ENCODE assay signal across 1 cellular context in genomic region chr9:77176686-77177142, GRCh38.
TF ChIP-seq lines count a peak whose summit lies in the region.

No MANE protein-coding gene starts in this region.

TF ChIP-seq in HepG2, 621 proteins besides CTCF, POLR2A, EP300 and RAD21 (continued from another document):
- TF ChIP-seq, protein P1, sequence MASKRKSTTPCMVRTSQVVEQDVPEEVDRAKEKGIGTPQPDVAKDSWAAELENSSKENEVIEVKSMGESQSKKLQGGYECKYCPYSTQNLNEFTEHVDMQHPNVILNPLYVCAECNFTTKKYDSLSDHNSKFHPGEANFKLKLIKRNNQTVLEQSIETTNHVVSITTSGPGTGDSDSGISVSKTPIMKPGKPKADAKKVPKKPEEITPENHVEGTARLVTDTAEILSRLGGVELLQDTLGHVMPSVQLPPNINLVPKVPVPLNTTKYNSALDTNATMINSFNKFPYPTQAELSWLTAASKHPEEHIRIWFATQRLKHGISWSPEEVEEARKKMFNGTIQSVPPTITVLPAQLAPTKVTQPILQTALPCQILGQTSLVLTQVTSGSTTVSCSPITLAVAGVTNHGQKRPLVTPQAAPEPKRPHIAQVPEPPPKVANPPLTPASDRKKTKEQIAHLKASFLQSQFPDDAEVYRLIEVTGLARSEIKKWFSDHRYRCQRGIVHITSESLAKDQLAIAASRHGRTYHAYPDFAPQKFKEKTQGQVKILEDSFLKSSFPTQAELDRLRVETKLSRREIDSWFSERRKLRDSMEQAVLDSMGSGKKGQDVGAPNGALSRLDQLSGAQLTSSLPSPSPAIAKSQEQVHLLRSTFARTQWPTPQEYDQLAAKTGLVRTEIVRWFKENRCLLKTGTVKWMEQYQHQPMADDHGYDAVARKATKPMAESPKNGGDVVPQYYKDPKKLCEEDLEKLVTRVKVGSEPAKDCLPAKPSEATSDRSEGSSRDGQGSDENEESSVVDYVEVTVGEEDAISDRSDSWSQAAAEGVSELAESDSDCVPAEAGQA (IDR thresholded peaks at IDR 0.05; ENCODE audit: low read depth) = no peak
- TF ChIP-seq, protein P1 (CRISPR knock-in tag; IDR thresholded peaks at IDR 0.05; ENCODE audit: borderline replicate concordance) = no peak
- TF ChIP-seq, protein P2, sequence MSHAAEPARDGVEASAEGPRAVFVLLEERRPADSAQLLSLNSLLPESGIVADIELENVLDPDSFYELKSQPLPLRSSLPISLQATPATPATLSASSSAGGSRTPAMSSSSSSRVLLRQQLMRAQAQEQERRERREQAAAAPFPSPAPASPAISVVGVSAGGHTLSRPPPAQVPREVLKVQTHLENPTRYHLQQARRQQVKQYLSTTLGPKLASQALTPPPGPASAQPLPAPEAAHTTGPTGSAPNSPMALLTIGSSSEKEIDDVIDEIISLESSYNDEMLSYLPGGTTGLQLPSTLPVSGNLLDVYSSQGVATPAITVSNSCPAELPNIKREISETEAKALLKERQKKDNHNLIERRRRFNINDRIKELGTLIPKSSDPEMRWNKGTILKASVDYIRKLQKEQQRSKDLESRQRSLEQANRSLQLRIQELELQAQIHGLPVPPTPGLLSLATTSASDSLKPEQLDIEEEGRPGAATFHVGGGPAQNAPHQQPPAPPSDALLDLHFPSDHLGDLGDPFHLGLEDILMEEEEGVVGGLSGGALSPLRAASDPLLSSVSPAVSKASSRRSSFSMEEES (CRISPR knock-in tag; IDR thresholded peaks at IDR 0.05) = 0 out of 2 replicates have a peak, but pooled peaks have one; percentile 2
- TF ChIP-seq, protein P3, sequence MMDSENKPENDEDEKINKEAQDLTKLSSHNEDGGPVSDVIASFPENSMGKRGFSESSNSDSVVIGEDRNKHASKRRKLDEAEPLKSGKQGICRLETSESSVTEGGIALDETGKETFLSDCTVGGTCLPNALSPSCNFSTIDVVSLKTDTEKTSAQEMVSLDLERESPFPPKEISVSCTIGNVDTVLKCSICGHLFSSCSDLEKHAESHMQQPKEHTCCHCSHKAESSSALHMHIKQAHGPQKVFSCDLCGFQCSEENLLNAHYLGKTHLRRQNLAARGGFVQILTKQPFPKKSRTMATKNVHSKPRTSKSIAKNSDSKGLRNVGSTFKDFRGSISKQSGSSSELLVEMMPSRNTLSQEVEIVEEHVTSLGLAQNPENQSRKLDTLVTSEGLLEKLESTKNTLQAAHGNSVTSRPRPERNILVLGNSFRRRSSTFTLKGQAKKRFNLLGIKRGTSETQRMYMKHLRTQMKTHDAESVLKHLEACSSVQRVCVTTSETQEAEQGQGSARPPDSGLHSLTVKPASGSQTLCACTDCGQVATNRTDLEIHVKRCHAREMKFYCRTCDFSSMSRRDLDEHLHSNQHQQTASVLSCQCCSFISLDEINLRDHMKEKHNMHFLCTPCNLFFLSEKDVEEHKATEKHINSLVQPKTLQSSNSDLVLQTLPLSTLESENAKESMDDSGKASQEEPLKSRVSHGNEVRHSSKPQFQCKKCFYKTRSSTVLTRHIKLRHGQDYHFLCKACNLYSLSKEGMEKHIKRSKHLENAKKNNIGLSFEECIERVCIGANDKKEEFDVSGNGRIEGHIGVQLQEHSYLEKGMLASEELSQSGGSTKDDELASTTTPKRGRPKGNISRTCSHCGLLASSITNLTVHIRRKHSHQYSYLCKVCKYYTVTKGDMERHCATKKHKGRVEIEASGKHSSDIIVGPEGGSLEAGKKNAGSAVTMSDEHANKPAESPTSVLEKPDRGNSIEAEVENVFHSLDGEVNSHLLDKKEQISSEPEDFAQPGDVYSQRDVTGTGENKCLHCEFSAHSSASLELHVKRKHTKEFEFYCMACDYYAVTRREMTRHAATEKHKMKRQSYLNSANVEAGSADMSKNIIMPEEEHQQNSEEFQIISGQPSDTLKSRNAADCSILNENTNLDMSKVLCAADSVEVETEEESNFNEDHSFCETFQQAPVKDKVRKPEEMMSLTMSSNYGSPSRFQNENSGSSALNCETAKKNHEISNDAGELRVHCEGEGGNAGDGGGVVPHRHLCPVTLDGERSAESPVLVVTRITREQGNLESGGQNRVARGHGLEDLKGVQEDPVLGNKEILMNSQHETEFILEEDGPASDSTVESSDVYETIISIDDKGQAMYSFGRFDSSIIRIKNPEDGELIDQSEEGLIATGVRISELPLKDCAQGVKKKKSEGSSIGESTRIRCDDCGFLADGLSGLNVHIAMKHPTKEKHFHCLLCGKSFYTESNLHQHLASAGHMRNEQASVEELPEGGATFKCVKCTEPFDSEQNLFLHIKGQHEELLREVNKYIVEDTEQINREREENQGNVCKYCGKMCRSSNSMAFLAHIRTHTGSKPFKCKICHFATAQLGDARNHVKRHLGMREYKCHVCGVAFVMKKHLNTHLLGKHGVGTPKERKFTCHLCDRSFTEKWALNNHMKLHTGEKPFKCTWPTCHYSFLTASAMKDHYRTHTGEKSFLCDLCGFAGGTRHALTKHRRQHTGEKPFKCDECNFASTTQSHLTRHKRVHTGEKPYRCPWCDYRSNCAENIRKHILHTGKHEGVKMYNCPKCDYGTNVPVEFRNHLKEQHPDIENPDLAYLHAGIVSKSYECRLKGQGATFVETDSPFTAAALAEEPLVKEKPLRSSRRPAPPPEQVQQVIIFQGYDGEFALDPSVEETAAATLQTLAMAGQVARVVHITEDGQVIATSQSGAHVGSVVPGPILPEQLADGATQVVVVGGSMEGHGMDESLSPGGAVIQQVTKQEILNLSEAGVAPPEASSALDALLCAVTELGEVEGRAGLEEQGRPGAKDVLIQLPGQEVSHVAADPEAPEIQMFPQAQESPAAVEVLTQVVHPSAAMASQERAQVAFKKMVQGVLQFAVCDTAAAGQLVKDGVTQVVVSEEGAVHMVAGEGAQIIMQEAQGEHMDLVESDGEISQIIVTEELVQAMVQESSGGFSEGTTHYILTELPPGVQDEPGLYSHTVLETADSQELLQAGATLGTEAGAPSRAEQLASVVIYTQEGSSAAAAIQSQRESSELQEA (CRISPR knock-in tag; IDR thresholded peaks at IDR 0.05; ENCODE audit: not compliant biosample characterization) = no peak
- TF ChIP-seq CBX2 (IDR thresholded peaks at IDR 0.05; ENCODE audit: low read depth, low read length) = no peak
- no peak for TF ChIP-seq CBX2 (CRISPR knock-in tag; IDR thresholded peaks at IDR 0.05; ENCODE audit: low read depth)
- TF ChIP-seq ZFP36L1 (CRISPR knock-in tag; IDR thresholded peaks at IDR 0.05) = 0 out of 2 replicates have a peak, but pooled peaks have one; percentile 12
- TF ChIP-seq BCL3 (CRISPR knock-in tag; IDR thresholded peaks at IDR 0.05) = 0 out of 2 replicates have a peak, but pooled peaks have one; percentile 8
- TF ChIP-seq ZNF776 (CRISPR knock-in tag; IDR thresholded peaks at IDR 0.05) = 0 out of 2 replicates have a peak, but pooled peaks have one; percentile 6
- 0 out of 2 replicates have a peak, but pooled peaks have one; percentile 38 for TF ChIP-seq ZBTB7A (CRISPR knock-in tag; IDR thresholded peaks at IDR 0.05)
- no peak for TF ChIP-seq ONECUT2 (CRISPR knock-in tag; IDR thresholded peaks at IDR 0.05)
- TF ChIP-seq TBP (CRISPR knock-in tag; IDR thresholded peaks at IDR 0.05) = no peak
- 0 out of 2 replicates have a peak, but pooled peaks have one; percentile 10 for TF ChIP-seq SIN3A (IDR thresholded peaks at IDR 0.05; ENCODE audit: borderline replicate concordance, low read depth, low read length)
- 0 out of 2 replicates have a peak, but pooled peaks have one; percentile 8 for TF ChIP-seq ZNF468 (CRISPR knock-in tag; IDR thresholded peaks at IDR 0.05)
- TF ChIP-seq SOX6 (IDR thresholded peaks at IDR 0.05) = no peak
- TF ChIP-seq SOX6 (CRISPR knock-in tag; IDR thresholded peaks at IDR 0.05) = 0 out of 2 replicates have a peak, but pooled peaks have one; percentile 5
- TF ChIP-seq NBN (conservative IDR thresholded peaks at IDR 0.05) = no peak
- TF ChIP-seq GLI4 (CRISPR knock-in tag; IDR thresholded peaks at IDR 0.05; ENCODE audit: borderline replicate concordance) = 0 out of 2 replicates have a peak, but pooled peaks have one; percentile 69
- peak; percentile 41; the same call in 1 of the 2 replicates for TF ChIP-seq ZNF317 (CRISPR knock-in tag; IDR thresholded peaks at IDR 0.05)
- peak; percentile 3; the same call in 1 of the 2 replicates for TF ChIP-seq ZMYM2 (CRISPR knock-in tag; IDR thresholded peaks at IDR 0.05)
- TF ChIP-seq GABPA (IDR thresholded peaks at IDR 0.05; ENCODE audit: low read depth, low read length) = no peak
- 0 out of 2 replicates have a peak, but pooled peaks have one; percentile 37 for TF ChIP-seq GABPA (CRISPR knock-in tag; IDR thresholded peaks at IDR 0.05; ENCODE audit: low read depth)
- 0 out of 2 replicates have a peak, but pooled peaks have one; percentile 12 for TF ChIP-seq ZNF33A (CRISPR knock-in tag; IDR thresholded peaks at IDR 0.05; ENCODE audit: borderline replicate concordance)
- TF ChIP-seq, protein P4, sequence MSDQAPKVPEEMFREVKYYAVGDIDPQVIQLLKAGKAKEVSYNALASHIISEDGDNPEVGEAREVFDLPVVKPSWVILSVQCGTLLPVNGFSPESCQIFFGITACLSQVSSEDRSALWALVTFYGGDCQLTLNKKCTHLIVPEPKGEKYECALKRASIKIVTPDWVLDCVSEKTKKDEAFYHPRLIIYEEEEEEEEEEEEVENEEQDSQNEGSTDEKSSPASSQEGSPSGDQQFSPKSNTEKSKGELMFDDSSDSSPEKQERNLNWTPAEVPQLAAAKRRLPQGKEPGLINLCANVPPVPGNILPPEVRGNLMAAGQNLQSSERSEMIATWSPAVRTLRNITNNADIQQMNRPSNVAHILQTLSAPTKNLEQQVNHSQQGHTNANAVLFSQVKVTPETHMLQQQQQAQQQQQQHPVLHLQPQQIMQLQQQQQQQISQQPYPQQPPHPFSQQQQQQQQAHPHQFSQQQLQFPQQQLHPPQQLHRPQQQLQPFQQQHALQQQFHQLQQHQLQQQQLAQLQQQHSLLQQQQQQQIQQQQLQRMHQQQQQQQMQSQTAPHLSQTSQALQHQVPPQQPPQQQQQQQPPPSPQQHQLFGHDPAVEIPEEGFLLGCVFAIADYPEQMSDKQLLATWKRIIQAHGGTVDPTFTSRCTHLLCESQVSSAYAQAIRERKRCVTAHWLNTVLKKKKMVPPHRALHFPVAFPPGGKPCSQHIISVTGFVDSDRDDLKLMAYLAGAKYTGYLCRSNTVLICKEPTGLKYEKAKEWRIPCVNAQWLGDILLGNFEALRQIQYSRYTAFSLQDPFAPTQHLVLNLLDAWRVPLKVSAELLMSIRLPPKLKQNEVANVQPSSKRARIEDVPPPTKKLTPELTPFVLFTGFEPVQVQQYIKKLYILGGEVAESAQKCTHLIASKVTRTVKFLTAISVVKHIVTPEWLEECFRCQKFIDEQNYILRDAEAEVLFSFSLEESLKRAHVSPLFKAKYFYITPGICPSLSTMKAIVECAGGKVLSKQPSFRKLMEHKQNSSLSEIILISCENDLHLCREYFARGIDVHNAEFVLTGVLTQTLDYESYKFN (CRISPR knock-in tag; conservative IDR thresholded peaks at IDR 0.05) = no peak
- 0 out of 2 replicates have a peak, but pooled peaks have one; percentile 9 for TF ChIP-seq HNF4A (CRISPR knock-in tag; IDR thresholded peaks at IDR 0.05)
- 0 out of 2 replicates have a peak, but pooled peaks have one; percentile 28 for TF ChIP-seq ZNF263 (CRISPR knock-in tag; IDR thresholded peaks at IDR 0.05)
